1 cellular context compared by ENCODE assay signal in genomic region chr1:16612332-16613172, GRCh38.
A peak's percentile ranks its signal among the peaks of the same experiment; 100 is the strongest.
TF ChIP-seq lines count a peak whose summit lies in the region.

No MANE protein-coding gene starts in this region.

TF ChIP-seq in K562, 482 proteins besides CTCF, POLR2A, EP300 and RAD21 (continued from another document and continues in another):
- no peak for TF ChIP-seq MLLT1 (IDR thresholded peaks at IDR 0.05)
- TF ChIP-seq GTF2B (IDR thresholded peaks at IDR 0.05; ENCODE audit: extremely low read depth, insufficient read length), result no peak
- no peak for TF ChIP-seq CBX5 (IDR thresholded peaks at IDR 0.05; ENCODE audit: borderline replicate concordance, low read depth)
- no peak for TF ChIP-seq DDX20 (tag; IDR thresholded peaks at IDR 0.05; ENCODE audit: low read depth)
- no peak for TF ChIP-seq ZNF121 (CRISPR knock-in tag; conservative IDR thresholded peaks at IDR 0.05)
- TF ChIP-seq ZFPM2 (CRISPR knock-in tag; IDR thresholded peaks at IDR 0.05), result 0 out of 2 replicates have a peak, but pooled peaks have one; percentile 17
- TF ChIP-seq ZSCAN29 (IDR thresholded peaks at IDR 0.05), result no peak
- TF ChIP-seq ARHGAP35 (IDR thresholded peaks at IDR 0.05; ENCODE audit: partially characterized antibody), result no peak
- TF ChIP-seq HIVEP1 (CRISPR knock-in tag; IDR thresholded peaks at IDR 0.05), result peak; percentile 65
- TF ChIP-seq NELFE (IDR thresholded peaks at IDR 0.05; ENCODE audit: insufficient read depth, insufficient read length), result no peak
- no peak for TF ChIP-seq HMG20B (CRISPR knock-in tag; IDR thresholded peaks at IDR 0.05)
- no peak for TF ChIP-seq BRD9 (IDR thresholded peaks at IDR 0.05; ENCODE audit: low read depth, partially characterized antibody)
- no peak for TF ChIP-seq MECOM (CRISPR knock-in tag; IDR thresholded peaks at IDR 0.05)
- TF ChIP-seq SMARCB1 (IDR thresholded peaks at IDR 0.05; ENCODE audit: insufficient read length, low read depth), result no peak
- no peak for TF ChIP-seq ZNF175 (CRISPR knock-in tag; IDR thresholded peaks at IDR 0.05; ENCODE audit: low read depth)
- no peak for TF ChIP-seq RUNX1 (IDR thresholded peaks at IDR 0.05; ENCODE audit: low read depth)
- TF ChIP-seq, protein P1, sequence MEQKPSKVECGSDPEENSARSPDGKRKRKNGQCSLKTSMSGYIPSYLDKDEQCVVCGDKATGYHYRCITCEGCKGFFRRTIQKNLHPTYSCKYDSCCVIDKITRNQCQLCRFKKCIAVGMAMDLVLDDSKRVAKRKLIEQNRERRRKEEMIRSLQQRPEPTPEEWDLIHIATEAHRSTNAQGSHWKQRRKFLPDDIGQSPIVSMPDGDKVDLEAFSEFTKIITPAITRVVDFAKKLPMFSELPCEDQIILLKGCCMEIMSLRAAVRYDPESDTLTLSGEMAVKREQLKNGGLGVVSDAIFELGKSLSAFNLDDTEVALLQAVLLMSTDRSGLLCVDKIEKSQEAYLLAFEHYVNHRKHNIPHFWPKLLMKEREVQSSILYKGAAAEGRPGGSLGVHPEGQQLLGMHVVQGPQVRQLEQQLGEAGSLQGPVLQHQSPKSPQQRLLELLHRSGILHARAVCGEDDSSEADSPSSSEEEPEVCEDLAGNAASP (IDR thresholded peaks at IDR 0.05), result no peak
- no peak for TF ChIP-seq CREB5 (CRISPR knock-in tag; IDR thresholded peaks at IDR 0.05)
- TF ChIP-seq ZNF561 (CRISPR knock-in tag; conservative IDR thresholded peaks at IDR 0.05), result no peak; the same call in 1 of the 2 replicates
- TF ChIP-seq, protein P2, sequence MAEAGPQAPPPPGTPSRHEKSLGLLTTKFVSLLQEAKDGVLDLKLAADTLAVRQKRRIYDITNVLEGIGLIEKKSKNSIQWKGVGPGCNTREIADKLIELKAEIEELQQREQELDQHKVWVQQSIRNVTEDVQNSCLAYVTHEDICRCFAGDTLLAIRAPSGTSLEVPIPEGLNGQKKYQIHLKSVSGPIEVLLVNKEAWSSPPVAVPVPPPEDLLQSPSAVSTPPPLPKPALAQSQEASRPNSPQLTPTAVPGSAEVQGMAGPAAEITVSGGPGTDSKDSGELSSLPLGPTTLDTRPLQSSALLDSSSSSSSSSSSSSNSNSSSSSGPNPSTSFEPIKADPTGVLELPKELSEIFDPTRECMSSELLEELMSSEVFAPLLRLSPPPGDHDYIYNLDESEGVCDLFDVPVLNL (CRISPR knock-in tag; IDR thresholded peaks at IDR 0.05; ENCODE audit: low read depth), result 0 out of 2 replicates have a peak, but pooled peaks have one; percentile 35
- TF ChIP-seq, protein P3, sequence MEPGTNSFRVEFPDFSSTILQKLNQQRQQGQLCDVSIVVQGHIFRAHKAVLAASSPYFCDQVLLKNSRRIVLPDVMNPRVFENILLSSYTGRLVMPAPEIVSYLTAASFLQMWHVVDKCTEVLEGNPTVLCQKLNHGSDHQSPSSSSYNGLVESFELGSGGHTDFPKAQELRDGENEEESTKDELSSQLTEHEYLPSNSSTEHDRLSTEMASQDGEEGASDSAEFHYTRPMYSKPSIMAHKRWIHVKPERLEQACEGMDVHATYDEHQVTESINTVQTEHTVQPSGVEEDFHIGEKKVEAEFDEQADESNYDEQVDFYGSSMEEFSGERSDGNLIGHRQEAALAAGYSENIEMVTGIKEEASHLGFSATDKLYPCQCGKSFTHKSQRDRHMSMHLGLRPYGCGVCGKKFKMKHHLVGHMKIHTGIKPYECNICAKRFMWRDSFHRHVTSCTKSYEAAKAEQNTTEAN (CRISPR knock-in tag; IDR thresholded peaks at IDR 0.05), result no peak
- no peak for TF ChIP-seq ZNF23 (CRISPR knock-in tag; IDR thresholded peaks at IDR 0.05)
- TF ChIP-seq PCBP2 (IDR thresholded peaks at IDR 0.05; ENCODE audit: low read depth, low read length, poor library complexity, severe bottlenecking), result no peak
- TF ChIP-seq KAT8 (IDR thresholded peaks at IDR 0.05; ENCODE audit: low read depth), result no peak
- no peak for TF ChIP-seq ZNF395 (CRISPR knock-in tag; IDR thresholded peaks at IDR 0.05)
- TF ChIP-seq WHSC1 (IDR thresholded peaks at IDR 0.05; ENCODE audit: low read length), result no peak
- TF ChIP-seq SIRT6 (IDR thresholded peaks at IDR 0.05; ENCODE audit: low read depth, low read length), result no peak
- peak; percentile 28 for TF ChIP-seq SRSF7 (optimal IDR thresholded peaks at IDR 0.05; ENCODE audit: low read depth, low read length)
- TF ChIP-seq, protein P4, sequence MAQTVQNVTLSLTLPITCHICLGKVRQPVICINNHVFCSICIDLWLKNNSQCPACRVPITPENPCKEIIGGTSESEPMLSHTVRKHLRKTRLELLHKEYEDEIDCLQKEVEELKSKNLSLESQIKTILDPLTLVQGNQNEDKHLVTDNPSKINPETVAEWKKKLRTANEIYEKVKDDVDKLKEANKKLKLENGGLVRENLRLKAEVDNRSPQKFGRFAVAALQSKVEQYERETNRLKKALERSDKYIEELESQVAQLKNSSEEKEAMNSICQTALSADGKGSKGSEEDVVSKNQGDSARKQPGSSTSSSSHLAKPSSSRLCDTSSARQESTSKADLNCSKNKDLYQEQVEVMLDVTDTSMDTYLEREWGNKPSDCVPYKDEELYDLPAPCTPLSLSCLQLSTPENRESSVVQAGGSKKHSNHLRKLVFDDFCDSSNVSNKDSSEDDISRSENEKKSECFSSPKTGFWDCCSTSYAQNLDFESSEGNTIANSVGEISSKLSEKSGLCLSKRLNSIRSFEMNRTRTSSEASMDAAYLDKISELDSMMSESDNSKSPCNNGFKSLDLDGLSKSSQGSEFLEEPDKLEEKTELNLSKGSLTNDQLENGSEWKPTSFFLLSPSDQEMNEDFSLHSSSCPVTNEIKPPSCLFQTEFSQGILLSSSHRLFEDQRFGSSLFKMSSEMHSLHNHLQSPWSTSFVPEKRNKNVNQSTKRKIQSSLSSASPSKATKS (CRISPR knock-in tag; IDR thresholded peaks at IDR 0.05), result no peak
- peak; percentile 45 for TF ChIP-seq CHD1 (IDR thresholded peaks at IDR 0.05; ENCODE audit: low read length)
- no peak for TF ChIP-seq ZNF3 (CRISPR knock-in tag; IDR thresholded peaks at IDR 0.05)
- no peak for TF ChIP-seq SREBF2 (CRISPR knock-in tag; IDR thresholded peaks at IDR 0.05)
- no peak for TF ChIP-seq SUPT5H (IDR thresholded peaks at IDR 0.05)
- TF ChIP-seq ZC3H11A (IDR thresholded peaks at IDR 0.05; ENCODE audit: low read depth, low read length), result no peak
- peak; percentile 69 to 84; a peak in 2 of 4 replicates for TF ChIP-seq TBL1XR1 (IDR thresholded peaks at IDR 0.05; ENCODE audit: low read length in 2 of 2)
- no peak for TF ChIP-seq MCM2 (IDR thresholded peaks at IDR 0.05; ENCODE audit: low read depth)
- no peak for TF ChIP-seq NCOA6 (IDR thresholded peaks at IDR 0.05)
- no peak for TF ChIP-seq HMBOX1 (IDR thresholded peaks at IDR 0.05)
- TF ChIP-seq CSDE1 (IDR thresholded peaks at IDR 0.05), result no peak
- no peak for TF ChIP-seq RERE (CRISPR knock-in tag; IDR thresholded peaks at IDR 0.05; ENCODE audit: borderline replicate concordance)
- no peak for TF ChIP-seq ZBTB8A (IDR thresholded peaks at IDR 0.05; ENCODE audit: partially characterized antibody)
- no peak for TF ChIP-seq CCNT2 (IDR thresholded peaks at IDR 0.05; ENCODE audit: borderline replicate concordance, extremely low read depth, insufficient read length, low read depth, low read length)
